In the genomic region with DNA sequence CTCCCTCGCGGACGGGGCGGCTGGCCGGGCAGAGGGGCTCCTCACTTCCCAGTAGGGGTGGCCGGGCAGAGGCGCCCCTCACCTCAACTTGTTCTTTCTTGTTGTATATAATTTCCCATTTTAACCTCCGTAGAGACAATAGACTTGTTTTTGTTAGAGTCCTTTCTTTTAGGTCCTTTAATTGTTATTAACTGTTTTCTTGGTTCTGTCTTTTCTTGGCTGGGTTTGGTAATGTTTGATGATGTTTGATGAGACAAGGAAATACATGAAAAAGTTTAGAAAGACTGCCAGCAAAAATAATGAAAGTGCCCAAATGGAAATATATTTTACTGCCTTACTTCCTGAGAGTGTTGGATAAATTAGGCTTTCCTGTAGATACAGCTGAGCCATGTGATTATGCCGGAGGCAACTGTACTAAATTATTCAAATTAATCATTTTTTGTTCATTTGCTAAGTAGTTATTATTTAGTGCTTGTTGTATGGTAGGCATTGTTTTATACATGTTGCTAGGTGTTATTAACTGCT, we compare ENCODE assay signal across 16 cellular contexts. TPM values are rescaled to one million over a fixed set of nuclear protein-coding genes. Genes with fewer than 3 reads are reported as not detected.
DNase-seq lines count a peak whose midpoint lies in the region; ATAC-seq, FAIRE-seq and TF ChIP-seq lines count a peak whose summit lies in the region.
"Had no signal": no experiment of that assay in that cellular context is flagged by ENCODE, and none has a peak within 500 bp of the region (broad histone marks: within the 10 kb centered on the region; RNA-seq: fewer than 3 reads in every experiment).

No MANE protein-coding gene starts in this region.

- peak overlapping the region in 4 of 6 donors; percentile 21 to 69 (median 24) for H3K27ac Mint-ChIP-seq in naive B cell

- no peaks in the 10 kb centered on the region for H3K27me3 Mint-ChIP-seq in naive B cell

- no peaks in the 10 kb centered on the region for H3K4me1 ChIP-seq in A549
- peaks cover 22% of the 10 kb centered on the region for H3K4me1 ChIP-seq in DOHH2 (ENCODE audit: control insufficient read depth, low read length)
- H3K4me1 ChIP-seq in right cardiac atrium (ENCODE audit: control insufficient read depth, insufficient read depth, low read length), result no peaks in the 10 kb centered on the region

- peaks cover 9 to 19% (median 11%) of the 10 kb centered on the region in 3 donors for H3K4me1 Mint-ChIP-seq in naive B cell

- TF ChIP-seq CTCF in A549 (IDR thresholded peaks at IDR 0.05) (no peak), DOHH2 (IDR thresholded peaks at IDR 0.05; ENCODE audit: low read depth, low read length, poor library complexity, severe bottlenecking) (no peak)

- no peak overlapping the region for H3K4me2 ChIP-seq in A549
- no peak overlapping the region for H3K4me2 ChIP-seq in DOHH2 (ENCODE audit: low read length)

- H3K4me3 ChIP-seq in A549, result no peak overlapping the region
- no peak overlapping the region for H3K4me3 ChIP-seq in DOHH2 (ENCODE audit: low read length)
- H3K4me3 ChIP-seq in right cardiac atrium (ENCODE audit: low read length), result no peak overlapping the region

- no peaks in the 10 kb centered on the region for H3K9me2 ChIP-seq in DOHH2 (replicated peaks; ENCODE audit: control insufficient read depth, low read length)

- TF ChIP-seq EP300 in A549 (IDR thresholded peaks at IDR 0.05), result no peak

- peaks cover 19% of the 10 kb centered on the region for H3F3A ChIP-seq in DOHH2 (ENCODE audit: control insufficient read depth, insufficient read depth)

- peaks cover 0 to 1% (median 0%) of the 10 kb centered on the region in 7 donors for H3K9me3 Mint-ChIP-seq in naive B cell

- FAIRE-seq in A549 (lab: Jason Lieb, UNC), result peak; percentile 61
- FAIRE-seq: G401.6, GM19239 had no signal

- peaks cover 20 to 21% of the 10 kb centered on the region in 2 donors for H3K36me3 Mint-ChIP-seq in naive B cell

- TF ChIP-seq POLR2A in A549 (IDR thresholded peaks at IDR 0.05; ENCODE audit: low read length), result no peak

- H3K9me3 ChIP-seq in A549 (no peaks in the 10 kb centered on the region), DOHH2 (ENCODE audit: control insufficient read depth, insufficient read depth, low read length) (no peaks in the 10 kb centered on the region), right cardiac atrium (ENCODE audit: control insufficient read depth, low read length) (no peaks in the 10 kb centered on the region)

- no peak for TF ChIP-seq RAD21 in A549 (conservative IDR thresholded peaks at IDR 0.05 in 1 of 2, IDR thresholded peaks at IDR 0.05 in 1 of 2)

- CTCF ChIA-PET in A549 (lab: Yijun Ruan, JAX), result no interaction called here

- peaks cover 51% of the 10 kb centered on the region for H3K79me2 ChIP-seq in DOHH2 (ENCODE audit: control insufficient read depth, low read length)

- POLR2A ChIA-PET in A549 (lab: Yijun Ruan, JAX), result no interaction called here

- WGBS in A549 (ENCODE audit: missing lambda C conversion rate), result 94% methylated on average over 7 of the region's 9 CpGs
- 79% methylated on average over 6 of the region's 9 CpGs for WGBS in right cardiac atrium

- H4K20me1 ChIP-seq in DOHH2 (ENCODE audit: control insufficient read depth, insufficient read depth, low read depth, low read length), result no peaks in the 10 kb centered on the region

- no peak for ATAC-seq in A549
- ATAC-seq in naive B cell (ENCODE audit: low read depth in 2 of 2), result no peak
- ATAC-seq in right cardiac atrium, result no peak

- H3K27ac ChIP-seq in A549 (no peak overlapping the region), DOHH2 (ENCODE audit: low read depth, low read length) (peak overlapping the region; percentile 18; the same call in 1 of the 2 replicates), right cardiac atrium (ENCODE audit: low read length) (no peak overlapping the region)
- H3K27ac ChIP-seq: RWPE1 had no signal

- intact Hi-C loops in right cardiac atrium (cut with DNase I), result no loop called here

- H3K36me3 ChIP-seq in DOHH2 (ENCODE audit: control insufficient read depth, low read length), result peaks cover 76% of the 10 kb centered on the region

- no peak overlapping the region for H3K4me3 Mint-ChIP-seq in naive B cell

- no peaks in the 10 kb centered on the region for H3K27me3 ChIP-seq in DOHH2 (ENCODE audit: control insufficient read depth, low read length)
- no peaks in the 10 kb centered on the region for H3K27me3 ChIP-seq in right cardiac atrium (ENCODE audit: control insufficient read depth, insufficient read depth)

- DNase-seq in A549 (ENCODE audit: low read depth in 1 of 2, low spot score in 1 of 2), result no peak
- DNase-seq in dermis blood vessel endothelial cell, result peak; percentile 40
- DNase-seq in naive B cell, result no peak
- DNase-seq in NK-92 treated with Interleukin-12 subunit alpha and Interleukin-12 subunit beta, amount 100 ng/mL, for 24 hours (lab: John Stamatoyannopoulos, UW), result no peak
- no peak for DNase-seq in right cardiac atrium
- no peak for DNase-seq in NCI-H226
- DNase-seq in activated T-cell treated with anti-CD3 and anti-CD28 coated beads, Interleukin-2, amount 50 U/mL, for 1 hour, result no peak
- DNase-seq: DMS79 treated with DMSO at 0.1 percent for 48 hours, GOT3, NCI-H1105, NCI-H1694, NCI-H2081 treated with DMSO at 0.1 percent for 48 hours had no signal

TF ChIP-seq in A549, 52 proteins besides CTCF, POLR2A, EP300 and RAD21:
- TF ChIP-seq NFE2L2 (conservative IDR thresholded peaks at IDR 0.05; ENCODE audit: low read length), result no peak
- no peak for TF ChIP-seq JUNB (IDR thresholded peaks at IDR 0.05)
- TF ChIP-seq CHD2 (IDR thresholded peaks at IDR 0.05; ENCODE audit: low read length, partially characterized antibody), result no peak
- TF ChIP-seq EHF (CRISPR knock-in tag; IDR thresholded peaks at IDR 0.05), result no peak
- TF ChIP-seq, protein P1, sequence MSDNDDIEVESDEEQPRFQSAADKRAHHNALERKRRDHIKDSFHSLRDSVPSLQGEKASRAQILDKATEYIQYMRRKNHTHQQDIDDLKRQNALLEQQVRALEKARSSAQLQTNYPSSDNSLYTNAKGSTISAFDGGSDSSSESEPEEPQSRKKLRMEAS (IDR thresholded peaks at IDR 0.05), result no peak
- no peak for TF ChIP-seq CHD4 (IDR thresholded peaks at IDR 0.05; ENCODE audit: borderline replicate concordance)
- TF ChIP-seq CBX2 (IDR thresholded peaks at IDR 0.05; ENCODE audit: borderline replicate concordance, low read depth), result no peak
- no peak for TF ChIP-seq RARB (CRISPR knock-in tag; IDR thresholded peaks at IDR 0.05)
- TF ChIP-seq HEYL (CRISPR knock-in tag; IDR thresholded peaks at IDR 0.05), result no peak
- TF ChIP-seq BHLHE40 (IDR thresholded peaks at IDR 0.05; ENCODE audit: low read depth, low read length), result no peak
- TF ChIP-seq HOXA7 (CRISPR knock-in tag; IDR thresholded peaks at IDR 0.05), result no peak
- TF ChIP-seq NR3C1 (IDR thresholded peaks at IDR 0.05), result no peak
TF ChIP-seq in A549: peak in this region for 0.

RNA-seq across cellular contexts. Expression of a gene that starts 30.9 kb away (rescaled TPM):
- polyA plus RNA-seq in A549 (2011; rRNA removed) (76.1 and 82.1 TPM in 2 replicates), A549 (2017; fragmentation: RNase III; extraction: RNeasy Plus Mini Kit Qiagen cat#74134 plus additional on column Dnase treatment) (53.3 to 55.3 TPM (median 54.9 TPM) in 3 replicates), naive B cell (ENCODE audit: low read depth in 6 of 6) (10 to 100 TPM; 40.1 to 53.3 (median 46.1) TPM), right cardiac atrium (20.1 TPM)
- 38.2 and 43.7 TPM in 2 replicates for polyA plus RNA-seq in A549 (2012; cell fraction: cytosol; rRNA removed)
- 23.3 and 33.4 TPM in 2 replicates for polyA plus RNA-seq in A549 (2012; cell fraction: nucleus; rRNA removed)
- 40.5 and 48.3 TPM in 2 replicates for polyA minus RNA-seq in A549 (2011; rRNA and poly(A)+ RNA removed)
- total RNA-seq in dermis blood vessel endothelial cell (50.4 and 51.9 TPM in 2 replicates), right cardiac atrium (10 to 100 TPM; 27.0 to 28.4 (median 27.5) TPM)
